In genomic region chr4:125677665-125678307, GRCh38 we compare ENCODE assay signal across 25 cellular contexts.
DNase-seq lines count a peak whose midpoint lies in the region; TF ChIP-seq lines count a peak whose summit lies in the region.
"Had no signal": no experiment of that assay in that cellular context is flagged by ENCODE, and none has a peak within 500 bp of the region (broad histone marks: within the 10 kb centered on the region; RNA-seq: fewer than 3 reads in every experiment).

No MANE protein-coding gene starts in this region.

- no peak overlapping the region for H3K4me3 ChIP-seq in fibroblast of villous mesenchyme (ENCODE audit: low read depth, low read length)
- H3K4me3 ChIP-seq in spleen: peak overlapping the region in 5 of 8 donors; percentile 3 to 54 (median 20)
- H3K4me3 ChIP-seq in dorsolateral prefrontal cortex: no peak overlapping the region
- H3K4me3 ChIP-seq in trophoblast cell (ENCODE audit: low read depth, low read length): no peak overlapping the region
- H3K4me3 ChIP-seq: colonic mucosa, psoas muscle, SK-N-MC had no signal

- no peak overlapping the region for H4K8ac ChIP-seq in trophoblast cell (ENCODE audit: low read depth, low read length)

- H3K79me1 ChIP-seq in trophoblast cell (ENCODE audit: low read length): no peaks in the 10 kb centered on the region

- no peak overlapping the region for H2AK5ac ChIP-seq in trophoblast cell (ENCODE audit: low read length)

- no peak overlapping the region for H3K18ac ChIP-seq in trophoblast cell (ENCODE audit: low read length)

- H2BK120ac ChIP-seq in trophoblast cell (ENCODE audit: insufficient read depth, low read length, poor library complexity): no peak overlapping the region

- H3K27me3 ChIP-seq in spleen (replicated peaks in 1 of 7): no peaks in the 10 kb centered on the region
- H3K27me3 ChIP-seq in dorsolateral prefrontal cortex: peaks cover 0 to 8% (median 0%) of the 10 kb centered on the region in 45 donors
- H3K27me3 ChIP-seq in trophoblast cell (ENCODE audit: insufficient read depth, low read length): no peaks in the 10 kb centered on the region
- H3K27me3 ChIP-seq: colonic mucosa had no signal

- H3K4me2 ChIP-seq in trophoblast cell (ENCODE audit: low read length): no peak overlapping the region

- TF ChIP-seq CTCF in fibroblast of villous mesenchyme (IDR thresholded peaks at IDR 0.05; ENCODE audit: insufficient read depth, low read depth, low read length) (no peak), spleen (IDR thresholded peaks at IDR 0.05 in 8 of 11, conservative IDR thresholded peaks at IDR 0.05 in 3 of 11) (no peak), dorsolateral prefrontal cortex (IDR thresholded peaks at IDR 0.05 in 54 of 56, conservative IDR thresholded peaks at IDR 0.05 in 2 of 56; ENCODE audit: low read depth in 1 of 56, partially characterized antibody in 56 of 56) (no peak)

- H3K4me1 ChIP-seq in spleen (no peaks in the 10 kb centered on the region), trophoblast cell (ENCODE audit: control insufficient read depth in 1 of 2, insufficient read depth in 2 of 2, low read length in 2 of 2) (no peaks in the 10 kb centered on the region)
- H3K4me1 ChIP-seq: colonic mucosa, psoas muscle had no signal

- peak overlapping the region in 4 of 8 donors; percentile 10 to 20 (median 14) for H3K27ac ChIP-seq in spleen
- H3K27ac ChIP-seq in dorsolateral prefrontal cortex: no peak overlapping the region
- H3K27ac ChIP-seq in trophoblast cell (ENCODE audit: low read depth, low read length): no peak overlapping the region
- H3K27ac ChIP-seq: colonic mucosa, psoas muscle, RWPE1, SK-N-MC had no signal

- no peak for TF ChIP-seq POLR2A in spleen (IDR thresholded peaks at IDR 0.05)

- H3K9me3 ChIP-seq in spleen (peaks cover 0 to 8% (median 0%) of the 10 kb centered on the region in 8 donors), trophoblast cell (ENCODE audit: insufficient read depth, low read depth, low read length) (peaks cover 3% of the 10 kb centered on the region)
- H3K9me3 ChIP-seq: colonic mucosa, psoas muscle had no signal

- no peak overlapping the region for H2AFZ ChIP-seq in trophoblast cell (ENCODE audit: insufficient read depth, low read length, poor library complexity)

- WGBS in spleen, 5 donors: 62 to 83% (median 68%) methylated on average over 2 of the region's 2 CpGs
- no CpG with 5 or more reads among the region's 2 CpGs for WGBS in trophoblast cell (ENCODE audit: extremely low coverage, insufficient coverage, insufficient read length)

- H3K36me3 ChIP-seq in spleen (no peaks in the 10 kb centered on the region), trophoblast cell (ENCODE audit: control insufficient read depth in 1 of 2, insufficient read depth in 2 of 2, low read length in 2 of 2) (no peaks in the 10 kb centered on the region)
- H3K36me3 ChIP-seq: colonic mucosa had no signal

- H4K12ac ChIP-seq in trophoblast cell (ENCODE audit: low read depth, low read length): no peak overlapping the region

- peak; percentile 19 for DNase-seq in NCI-H510A treated with DMSO at 0.1 percent for 48 hours (lab: John Stamatoyannopoulos, UW)
- DNase-seq in NCI-H510A (lab: John Stamatoyannopoulos, UW): no peak
- DNase-seq in SK-N-DZ (ENCODE audit: low spot score): peak; percentile 2
- peak; percentile 6 for DNase-seq in fibroblast of villous mesenchyme (ENCODE audit: low read depth)
- DNase-seq in spleen: no peak
- DNase-seq in dorsolateral prefrontal cortex: no peak
- no peak for DNase-seq in trophoblast cell
- no peak for DNase-seq in islet precursor cell
- DNase-seq: activated CD8-positive, alpha-beta T cell treated with anti-CD3 and anti-CD28 coated beads for 36 hours; activated naive CD4-positive, alpha-beta T cell treated with anti-CD3 and anti-CD28 coated beads, Interleukin-2, amount 50 U/mL, for 16 hours; AML-193; CD4-positive, alpha-beta memory T cell; colonic mucosa; effector memory CD4-positive, alpha-beta T cell; GDM1; left colon; NCI-H1092; NCI-H1694 treated with DMSO at 0.1 percent for 48 hours; NCI-H2171 treated with DMSO at 0.1 percent for 48 hours; NCI-H526; psoas muscle; stimulated activated naive CD8-positive, alpha-beta T cell treated with anti-CD3 and anti-CD28 coated beads, Interleukin-15, amount 100 ng/mL, for 72 hours; T-helper 2 cell had no signal

- H3K4ac ChIP-seq in trophoblast cell (ENCODE audit: low read depth, low read length): no peak overlapping the region

- no peaks in the 10 kb centered on the region for H3K79me2 ChIP-seq in trophoblast cell (ENCODE audit: control insufficient read depth, insufficient read depth, low read length, poor library complexity)

- H2BK5ac ChIP-seq in trophoblast cell (ENCODE audit: low read depth, low read length, poor library complexity): no peak overlapping the region

- intact Hi-C loops in spleen (cut with DNase I; ENCODE audit: low total_unique reads): no loop called here
- intact Hi-C loops in dorsolateral prefrontal cortex (cut with DNase I): no loop called here

- H3K9ac ChIP-seq in trophoblast cell (ENCODE audit: low read length): no peak overlapping the region

- no peak overlapping the region for H4K91ac ChIP-seq in trophoblast cell (ENCODE audit: low read depth, low read length)

- H2BK12ac ChIP-seq in trophoblast cell (ENCODE audit: low read length): no peak overlapping the region

- no peak overlapping the region for H3K14ac ChIP-seq in trophoblast cell (ENCODE audit: low read length)

- H3K23ac ChIP-seq in trophoblast cell (ENCODE audit: low read length): no peak overlapping the region

Comparison
In these comparisons a context has a peak if more than half of its experiments do, and no peak if none do; other contexts are left out.
1. DNase-seq: peak in NCI-H510A treated with DMSO at 0.1 percent for 48 hours (single experiment), SK-N-DZ (single experiment) and fibroblast of villous mesenchyme (single experiment); none in NCI-H510A (single experiment), spleen (single experiment), dorsolateral prefrontal cortex (0 of 10), trophoblast cell (0 of 2) and islet precursor cell (single experiment).
2. H3K4me3 ChIP-seq: peak in spleen (5 of 8); none in fibroblast of villous mesenchyme (single experiment), dorsolateral prefrontal cortex (0 of 59) and trophoblast cell (single experiment).